In the genomic region with DNA sequence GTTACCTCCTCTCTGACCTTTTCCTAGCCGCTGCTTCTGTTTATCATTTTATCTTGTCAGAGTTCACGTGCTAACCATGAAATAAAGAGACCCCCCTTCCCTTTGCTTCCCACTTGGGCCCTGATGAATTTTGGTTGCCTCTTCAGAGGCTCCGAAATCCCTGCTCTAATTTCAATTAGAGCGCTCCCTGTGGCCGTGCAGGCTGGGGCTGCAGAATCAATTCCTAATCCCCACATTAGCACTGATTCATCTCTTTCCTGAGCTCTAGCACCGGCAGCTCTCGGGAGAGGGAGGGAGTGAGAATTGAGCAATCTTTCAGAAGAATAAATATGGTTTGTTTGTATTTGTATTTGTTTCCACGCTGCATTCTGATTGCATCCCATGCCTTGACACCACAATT, we compare ENCODE assay signal across 3 cellular contexts.
TF ChIP-seq lines count a peak whose summit lies in the region.

No MANE protein-coding gene starts in this region.

TF ChIP-seq in GM23338, 12 proteins besides CTCF, POLR2A, EP300 and RAD21 (continues in another document):
- TF ChIP-seq NANOG (IDR thresholded peaks at IDR 0.05; ENCODE audit: borderline replicate concordance) (no peak), ZNF331 (CRISPR knock-in tag; IDR thresholded peaks at IDR 0.05; ENCODE audit: low read depth) (no peak), EZH2 (IDR thresholded peaks at IDR 0.05; ENCODE audit: low read depth, unreplicated experiment) (no peak), EZH2phosphoT487 (IDR thresholded peaks at IDR 0.05; ENCODE audit: unreplicated experiment) (no peak), CREB1 (CRISPR knock-in tag; IDR thresholded peaks at IDR 0.05; ENCODE audit: low read depth) (no peak), ETS1 (IDR thresholded peaks at IDR 0.05) (no peak), STAT1 (IDR thresholded peaks at IDR 0.05; ENCODE audit: unreplicated experiment) (no peak), JUNB (IDR thresholded peaks at IDR 0.05; ENCODE audit: unreplicated experiment) (no peak), ZNF114 (CRISPR knock-in tag; IDR thresholded peaks at IDR 0.05) (no peak)
- TF ChIP-seq, protein P1, sequence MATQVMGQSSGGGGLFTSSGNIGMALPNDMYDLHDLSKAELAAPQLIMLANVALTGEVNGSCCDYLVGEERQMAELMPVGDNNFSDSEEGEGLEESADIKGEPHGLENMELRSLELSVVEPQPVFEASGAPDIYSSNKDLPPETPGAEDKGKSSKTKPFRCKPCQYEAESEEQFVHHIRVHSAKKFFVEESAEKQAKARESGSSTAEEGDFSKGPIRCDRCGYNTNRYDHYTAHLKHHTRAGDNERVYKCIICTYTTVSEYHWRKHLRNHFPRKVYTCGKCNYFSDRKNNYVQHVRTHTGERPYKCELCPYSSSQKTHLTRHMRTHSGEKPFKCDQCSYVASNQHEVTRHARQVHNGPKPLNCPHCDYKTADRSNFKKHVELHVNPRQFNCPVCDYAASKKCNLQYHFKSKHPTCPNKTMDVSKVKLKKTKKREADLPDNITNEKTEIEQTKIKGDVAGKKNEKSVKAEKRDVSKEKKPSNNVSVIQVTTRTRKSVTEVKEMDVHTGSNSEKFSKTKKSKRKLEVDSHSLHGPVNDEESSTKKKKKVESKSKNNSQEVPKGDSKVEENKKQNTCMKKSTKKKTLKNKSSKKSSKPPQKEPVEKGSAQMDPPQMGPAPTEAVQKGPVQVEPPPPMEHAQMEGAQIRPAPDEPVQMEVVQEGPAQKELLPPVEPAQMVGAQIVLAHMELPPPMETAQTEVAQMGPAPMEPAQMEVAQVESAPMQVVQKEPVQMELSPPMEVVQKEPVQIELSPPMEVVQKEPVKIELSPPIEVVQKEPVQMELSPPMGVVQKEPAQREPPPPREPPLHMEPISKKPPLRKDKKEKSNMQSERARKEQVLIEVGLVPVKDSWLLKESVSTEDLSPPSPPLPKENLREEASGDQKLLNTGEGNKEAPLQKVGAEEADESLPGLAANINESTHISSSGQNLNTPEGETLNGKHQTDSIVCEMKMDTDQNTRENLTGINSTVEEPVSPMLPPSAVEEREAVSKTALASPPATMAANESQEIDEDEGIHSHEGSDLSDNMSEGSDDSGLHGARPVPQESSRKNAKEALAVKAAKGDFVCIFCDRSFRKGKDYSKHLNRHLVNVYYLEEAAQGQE (IDR thresholded peaks at IDR 0.05; ENCODE audit: unreplicated experiment): no peak

TF ChIP-seq in H1, 55 proteins besides CTCF, POLR2A, EP300 and RAD21 (continues in another document):
- TF ChIP-seq FOSL1 (IDR thresholded peaks at IDR 0.05; ENCODE audit: insufficient read depth, low read depth, low read length) (no peak), SRF (IDR thresholded peaks at IDR 0.05; ENCODE audit: low read depth, low read length) (no peak), CTBP2 (IDR thresholded peaks at IDR 0.05; ENCODE audit: borderline replicate concordance, insufficient read depth, insufficient read length, low read length) (no peak), MAFK (IDR thresholded peaks at IDR 0.05; ENCODE audit: low read depth, low read length) (no peak), TAF1 (IDR thresholded peaks at IDR 0.05; ENCODE audit: low read depth, low read length) (no peak), NRF1 (IDR thresholded peaks at IDR 0.05; ENCODE audit: low read depth, low read length) (no peak), POU5F1 (IDR thresholded peaks at IDR 0.05; ENCODE audit: low read depth, low read length) (no peak), CBX5 (IDR thresholded peaks at IDR 0.05; ENCODE audit: low read depth, low read length) (no peak), GTF2F1 (IDR thresholded peaks at IDR 0.05; ENCODE audit: borderline replicate concordance, low read depth, low read length) (no peak), EZH2 (IDR thresholded peaks at IDR 0.05; ENCODE audit: low read depth, low read length, severe bottlenecking) (no peak), EGR1 (IDR thresholded peaks at IDR 0.05; ENCODE audit: borderline replicate concordance, low read depth, low read length) (no peak), BRCA1 (IDR thresholded peaks at IDR 0.05; ENCODE audit: low read depth, low read length) (no peak), CEBPB (IDR thresholded peaks at IDR 0.05; ENCODE audit: low read depth, low read length) (no peak), YY1 (IDR thresholded peaks at IDR 0.05; ENCODE audit: low read depth, low read length) (no peak), JUND (IDR thresholded peaks at IDR 0.05; ENCODE audit: low read length) (no peak)
- TF ChIP-seq, protein P2, sequence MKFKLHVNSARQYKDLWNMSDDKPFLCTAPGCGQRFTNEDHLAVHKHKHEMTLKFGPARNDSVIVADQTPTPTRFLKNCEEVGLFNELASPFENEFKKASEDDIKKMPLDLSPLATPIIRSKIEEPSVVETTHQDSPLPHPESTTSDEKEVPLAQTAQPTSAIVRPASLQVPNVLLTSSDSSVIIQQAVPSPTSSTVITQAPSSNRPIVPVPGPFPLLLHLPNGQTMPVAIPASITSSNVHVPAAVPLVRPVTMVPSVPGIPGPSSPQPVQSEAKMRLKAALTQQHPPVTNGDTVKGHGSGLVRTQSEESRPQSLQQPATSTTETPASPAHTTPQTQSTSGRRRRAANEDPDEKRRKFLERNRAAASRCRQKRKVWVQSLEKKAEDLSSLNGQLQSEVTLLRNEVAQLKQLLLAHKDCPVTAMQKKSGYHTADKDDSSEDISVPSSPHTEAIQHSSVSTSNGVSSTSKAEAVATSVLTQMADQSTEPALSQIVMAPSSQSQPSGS (IDR thresholded peaks at IDR 0.05; ENCODE audit: low read length): no peak

TF ChIP-seq in HepG2, 621 proteins besides CTCF, POLR2A, EP300 and RAD21:
- TF ChIP-seq ATRX (CRISPR knock-in tag; IDR thresholded peaks at IDR 0.05; ENCODE audit: borderline replicate concordance) (no peak), ZNF703 (CRISPR knock-in tag; IDR thresholded peaks at IDR 0.05; ENCODE audit: borderline replicate concordance) (no peak), FOXC1 (CRISPR knock-in tag; IDR thresholded peaks at IDR 0.05; ENCODE audit: borderline replicate concordance) (no peak), CBX2 (IDR thresholded peaks at IDR 0.05; ENCODE audit: low read depth, low read length) (no peak), CBX2 (CRISPR knock-in tag; IDR thresholded peaks at IDR 0.05; ENCODE audit: low read depth) (no peak), DPF2 (CRISPR knock-in tag; IDR thresholded peaks at IDR 0.05; ENCODE audit: borderline replicate concordance, low read depth) (no peak), HMG20A (CRISPR knock-in tag; IDR thresholded peaks at IDR 0.05; ENCODE audit: borderline replicate concordance) (no peak), ZNF224 (CRISPR knock-in tag; IDR thresholded peaks at IDR 0.05) (no peak)
